ENCODE assay signal across 17 cellular contexts in genomic region chr16:25224731-25225319, GRCh38. TPM values are rescaled to one million over a fixed set of nuclear protein-coding genes. Genes with fewer than 3 reads are reported as not detected.
"Had no signal": no experiment of that assay in that cellular context is flagged by ENCODE, and none has a peak within 500 bp of the region (broad histone marks: within the 10 kb centered on the region; RNA-seq: fewer than 3 reads in every experiment).

No MANE protein-coding gene starts in this region.

- H3K27me3 Mint-ChIP-seq: activated CD4-positive, alpha-beta memory T cell treated with anti-CD3 and anti-CD28 coated beads for 36 hours; activated naive CD8-positive, alpha-beta T cell treated with anti-CD3 and anti-CD28 coated beads, Interleukin-2, amount 50 U/mL, for 24 hours; T-helper 17 cell had no signal

- H3K9me3 Mint-ChIP-seq: activated CD4-positive, alpha-beta memory T cell treated with anti-CD3 and anti-CD28 coated beads for 36 hours; activated naive CD8-positive, alpha-beta T cell treated with anti-CD3 and anti-CD28 coated beads, Interleukin-2, amount 50 U/mL, for 24 hours; activated T-cell treated with anti-CD3 and anti-CD28 coated beads, Interleukin-2, amount 50 U/mL, for 72 hours; nephron; stimulated activated naive B cell treated with anti-CD40 and anti-IgM and Interleukin-4, amounts not matched to agents 10 μg/mL and 1 μg/mL and 100 μg/mL, for 72 hours had no signal

- H3K4me1 Mint-ChIP-seq: nephron had no signal

- H3K4me3 ChIP-seq: body of pancreas, cardiac muscle cell, transverse colon, uterus had no signal

- H3K36me3 ChIP-seq: cardiac muscle cell, transverse colon, uterus had no signal

- H3K9me3 ChIP-seq: body of pancreas, transverse colon, uterus had no signal

- H3K27me3 ChIP-seq: body of pancreas, cardiac muscle cell, transverse colon, uterus had no signal

- H3K27ac ChIP-seq: cardiac muscle cell, transverse colon, uterus had no signal

- H3K36me3 Mint-ChIP-seq: activated CD4-positive, alpha-beta memory T cell treated with anti-CD3 and anti-CD28 coated beads for 36 hours; stimulated activated naive B cell treated with anti-CD40 and anti-IgM and Interleukin-4, amounts not matched to agents 10 μg/mL and 1 μg/mL and 100 μg/mL, for 72 hours had no signal

- H3K4me1 ChIP-seq: uterus had no signal

- H3K4me3 Mint-ChIP-seq: activated CD4-positive, alpha-beta memory T cell treated with anti-CD3 and anti-CD28 coated beads for 36 hours; activated naive CD8-positive, alpha-beta T cell treated with anti-CD3 and anti-CD28 coated beads, Interleukin-2, amount 50 U/mL, for 24 hours; nephron; T-helper 17 cell had no signal

- H3K27ac Mint-ChIP-seq: activated CD4-positive, alpha-beta memory T cell treated with anti-CD3 and anti-CD28 coated beads for 36 hours; activated naive CD8-positive, alpha-beta T cell treated with anti-CD3 and anti-CD28 coated beads, Interleukin-2, amount 50 U/mL, for 24 hours; activated T-cell treated with anti-CD3 and anti-CD28 coated beads, Interleukin-2, amount 50 U/mL, for 72 hours; nephron; stimulated activated naive B cell treated with anti-CD40 and anti-IgM and Interleukin-4, amounts not matched to agents 10 μg/mL and 1 μg/mL and 100 μg/mL, for 72 hours; T-helper 17 cell had no signal

RNA-seq across cellular contexts. Expression of gene AQP8, which starts 8.1 kb away (rescaled TPM):
- total RNA-seq: activated CD4-positive, alpha-beta memory T cell treated with anti-CD3 and anti-CD28 coated beads for 36 hours; dermis blood vessel endothelial cell; endothelial cell of umbilical vein; esophagus mucosa; frontal cortex; left ventricle myocardium superior; mammary epithelial cell; sciatic nerve had no signal
- polyA plus RNA-seq: endothelial cell of umbilical vein, mammary epithelial cell had no signal
